In the genomic region with DNA sequence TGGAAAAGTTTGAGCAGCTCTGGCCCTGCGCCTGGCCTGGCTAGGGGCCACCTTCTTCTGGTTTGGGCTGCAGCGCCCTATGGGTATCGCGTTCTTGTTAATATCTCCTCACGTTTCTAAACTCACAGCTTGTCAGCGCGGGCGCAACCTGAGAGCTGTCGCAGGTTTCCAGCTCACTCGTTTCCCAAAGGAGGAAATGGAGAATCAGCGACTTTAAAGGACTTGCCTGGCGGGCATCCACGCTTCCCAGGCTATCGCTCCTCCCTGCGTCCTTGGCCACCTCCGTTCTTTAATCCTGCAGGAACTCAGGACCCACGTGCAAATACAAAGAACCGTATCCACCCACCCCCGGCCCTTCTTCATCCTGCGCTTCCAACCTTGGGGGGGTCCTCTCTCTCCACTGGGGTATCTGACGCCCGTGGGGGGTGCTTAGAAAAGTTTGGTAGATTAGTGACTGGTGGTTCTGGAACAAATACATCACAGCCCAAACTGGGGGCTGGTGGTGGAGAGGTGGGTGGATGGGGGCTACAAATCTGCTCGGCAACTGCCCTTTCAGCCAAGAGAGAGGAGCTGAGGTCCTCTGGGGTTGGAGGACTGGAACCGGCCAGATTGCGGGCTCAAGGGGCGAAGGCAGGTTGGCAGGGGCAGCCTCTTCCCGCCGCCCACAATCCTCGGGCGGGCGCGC, we compare ENCODE assay signal across 8 cellular contexts. TPM values are rescaled to one million over a fixed set of nuclear protein-coding genes. Genes with fewer than 3 reads are reported as not detected.
DNase-seq lines count a peak whose midpoint lies in the region; ATAC-seq, FAIRE-seq and TF ChIP-seq lines count a peak whose summit lies in the region.

No MANE protein-coding gene starts in this region.

- TF ChIP-seq POLR2A in GM12878 (IDR thresholded peaks at IDR 0.05; ENCODE audit: low read depth, low read length) (no peak; the same call in 1 of the 2 replicates), sigmoid colon (IDR thresholded peaks at IDR 0.05) (no peak)

- H3K9ac ChIP-seq in OCI-LY1 (ENCODE audit: low read length) (peak overlapping the region; percentile 67), GM12878 (ENCODE audit: control insufficient read depth, insufficient read depth, low read length) (peak overlapping the region; percentile 81), iPS-15b (ENCODE audit: low read depth, low read length) (peak overlapping the region; percentile 84)

- H3K79me2 ChIP-seq in ACC112 (ENCODE audit: control insufficient read depth, insufficient read depth, low read length, unreplicated experiment), result peaks cover 4% of the 10 kb centered on the region
- H3K79me2 ChIP-seq in OCI-LY1 (ENCODE audit: insufficient read depth, low read length), result peaks cover 8% of the 10 kb centered on the region; the same call in 1 of the 2 replicates
- peaks cover 14% of the 10 kb centered on the region for H3K79me2 ChIP-seq in GM12878 (ENCODE audit: control insufficient read depth, insufficient read depth, low read length)

- no peaks in the 10 kb centered on the region for H3F3A ChIP-seq in OCI-LY1 (ENCODE audit: insufficient read depth, low read length)

- no peak for TF ChIP-seq RAD21 in GM12878 (IDR thresholded peaks at IDR 0.05; ENCODE audit: insufficient read depth, low read depth, low read length)

- POLR2A ChIA-PET in GM12878 (lab: Charles Lee), result interaction anchor here (1.2 kb wide), 1 partner anchor 24 kb away, joined by 3 read pairs; no protein-coding TSS in a partner anchor

- BruUV-seq in GM12878 (replicated peaks; lab: Mats Ljungman, UMichigan), result no TSS peak

- no peak for TF ChIP-seq CTCF in OCI-LY1 (IDR thresholded peaks at IDR 0.05; ENCODE audit: low read length)
- TF ChIP-seq CTCF in GM12878 (IDR thresholded peaks at IDR 0.05 in 2 of 3, conservative IDR thresholded peaks at IDR 0.05 in 1 of 3; ENCODE audit: control insufficient read depth in 2 of 3, extremely low read depth in 1 of 3, insufficient read depth in 1 of 3, low read depth in 3 of 3, low read length in 3 of 3), result no peak
- no peak for TF ChIP-seq CTCF in sigmoid colon (IDR thresholded peaks at IDR 0.05)

- peak overlapping the region; percentile 87 for H2AFZ ChIP-seq in ACC112 (ENCODE audit: low read length, unreplicated experiment)
- peak overlapping the region; percentile 12; the same call in 1 of the 2 replicates for H2AFZ ChIP-seq in OCI-LY1 (ENCODE audit: low read length)
- peak overlapping the region; percentile 90 for H2AFZ ChIP-seq in GM12878 (ENCODE audit: control insufficient read depth, low read depth, low read length)

- no peak for ATAC-seq in GM12878
- no peak for ATAC-seq in GM18867 (IDR thresholded peaks at IDR 0.05; ENCODE audit: unreplicated experiment)
- ATAC-seq in GM18502 (IDR thresholded peaks at IDR 0.05; ENCODE audit: poor library complexity, unreplicated experiment), result no peak

- no peak for FAIRE-seq in GM12878 (lab: Jason Lieb, UNC)

- intact Hi-C loops in GM12878 (cut with micrococcal nuclease; ENCODE audit: unreplicated experiment) (loop anchor here (2.0 kb wide), 1 partner anchor 60 kb away; the partner anchor contains the start of gene CEP78), sigmoid colon (cut with DNase I) (loop anchor here (5.0 to 10.0 kb wide), 4 partner anchors 34 to 1902 kb away; partner anchors contain the start of genes CEP78, GNAQ and RFK)

- RAD21 ChIA-PET in GM12878 (lab: Charles Lee; ENCODE audit: unreplicated experiment), result interaction anchor here (0.6 to 2.4 kb wide), 2 partner anchors 39 to 175 kb away, joined by 3 to 5 read pairs; no protein-coding TSS in a partner anchor

- H3K36me3 ChIP-seq in ACC112 (ENCODE audit: insufficient read depth, low read length) (no peaks in the 10 kb centered on the region), OCI-LY1 (ENCODE audit: insufficient read depth, low read length) (peaks cover 11% of the 10 kb centered on the region; the same call in 1 of the 2 replicates), GM12878 (ENCODE audit: control insufficient read depth in 2 of 2, insufficient read depth in 2 of 2, low read length in 1 of 2) (no peaks in the 10 kb centered on the region; a peak in 1 of 4 replicates), iPS-15b (ENCODE audit: control insufficient read depth, insufficient read depth, low read length) (peaks cover under 1% of the 10 kb centered on the region), sigmoid colon (no peaks in the 10 kb centered on the region)

- CTCF ChIA-PET in GM12878 (lab: Yijun Ruan, JAX), result interaction anchor here (0.7 to 1.6 kb wide), 2 partner anchors 39 to 73 kb away, joined by 3 to 10 read pairs; no protein-coding TSS in a partner anchor

- H4K20me1 ChIP-seq in OCI-LY1 (ENCODE audit: insufficient read depth, low read length) (no peaks in the 10 kb centered on the region), GM12878 (ENCODE audit: control insufficient read depth, insufficient read depth) (no peaks in the 10 kb centered on the region)

- in situ Hi-C loops in GM12878 (cut with MboI), result no loop called here

- H3K4me3 ChIP-seq in ACC112 (ENCODE audit: low read depth, low read length) (peak overlapping the region; percentile 88), OCI-LY1 (ENCODE audit: low read depth, low read length, poor library complexity, severe bottlenecking) (peak overlapping the region; percentile 86), GM12878 (peak overlapping the region; percentile 69), iPS-15b (ENCODE audit: low read depth, low read length) (peak overlapping the region; percentile 95), sigmoid colon (peak overlapping the region; percentile 52 to 65 (median 60))

- WGBS in GM12878 (ENCODE audit: insufficient coverage, insufficient replicate concordance, low lambda C conversion rate, missing lambda C conversion rate), result 15% methylated on average over 32 of the region's 32 CpGs
- WGBS in sigmoid colon, 2 donors, result 6 to 7% methylated on average over 32 of the region's 32 CpGs

- DNase-seq in H4 (ENCODE audit: low spot score), result peak; percentile 57
- DNase-seq in GM12878 (ENCODE audit: low read depth, low spot score), result no peak
- peak; percentile 71 for DNase-seq in sigmoid colon

- peaks cover 15% of the 10 kb centered on the region for H3K4me1 ChIP-seq in ACC112 (ENCODE audit: control insufficient read depth, insufficient read depth, low read length, unreplicated experiment)
- peaks cover 20% of the 10 kb centered on the region for H3K4me1 ChIP-seq in OCI-LY1 (ENCODE audit: insufficient read depth, low read length, severe bottlenecking)
- peaks cover 7% of the 10 kb centered on the region for H3K4me1 ChIP-seq in GM12878 (ENCODE audit: control insufficient read depth, insufficient read depth, low read length)
- H3K4me1 ChIP-seq in iPS-15b (ENCODE audit: control insufficient read depth, insufficient read depth, low read length), result peaks cover 10% of the 10 kb centered on the region
- peaks cover 0 to 29% (median 27%) of the 10 kb centered on the region in 4 donors for H3K4me1 ChIP-seq in sigmoid colon

- peak overlapping the region; percentile 23; the same call in 1 of the 2 replicates for H3K27ac ChIP-seq in ACC112 (ENCODE audit: low read depth, low read length)
- no peak overlapping the region for H3K27ac ChIP-seq in OCI-LY1 (ENCODE audit: low read depth, low read length, poor library complexity, severe bottlenecking)
- peak overlapping the region; percentile 69 for H3K27ac ChIP-seq in GM12878 (ENCODE audit: control insufficient read depth, insufficient read depth)
- peak overlapping the region; percentile 72 to 80 (median 76) for H3K27ac ChIP-seq in sigmoid colon

- H3K9me2 ChIP-seq in OCI-LY1 (ENCODE audit: low read depth, low read length), result no peaks in the 10 kb centered on the region

- no peaks in the 10 kb centered on the region for H3K9me3 ChIP-seq in OCI-LY1 (ENCODE audit: low read length)
- no peaks in the 10 kb centered on the region for H3K9me3 ChIP-seq in GM12878 (replicated peaks; ENCODE audit: control insufficient read depth, insufficient read depth, low read length)
- no peaks in the 10 kb centered on the region for H3K9me3 ChIP-seq in iPS-15b (ENCODE audit: control insufficient read depth, insufficient read depth, low read length)
- H3K9me3 ChIP-seq in sigmoid colon, result no peaks in the 10 kb centered on the region

- SMC1A ChIA-PET in GM12878 (lab: Charles Lee; ENCODE audit: uncharacterized antibody, unreplicated experiment), result interaction anchor here (1.1 to 1.5 kb wide), 2 partner anchors 37 to 539 kb away, joined by 4 read pairs; no protein-coding TSS in a partner anchor

- H3K27me3 ChIP-seq in ACC112 (ENCODE audit: insufficient read depth, low read length), result no peaks in the 10 kb centered on the region
- no peaks in the 10 kb centered on the region for H3K27me3 ChIP-seq in OCI-LY1 (ENCODE audit: insufficient read depth, low read length)
- no peaks in the 10 kb centered on the region for H3K27me3 ChIP-seq in GM12878 (replicated peaks in 1 of 2; ENCODE audit: control insufficient read depth in 2 of 2, insufficient read depth in 2 of 2, low read length in 1 of 2)
- peaks cover 4% of the 10 kb centered on the region for H3K27me3 ChIP-seq in iPS-15b (ENCODE audit: control insufficient read depth, insufficient read depth, low read length)
- H3K27me3 ChIP-seq in sigmoid colon, result peaks cover 0 to 19% (median 0%) of the 10 kb centered on the region in 3 donors

- H3K4me2 ChIP-seq in OCI-LY1 (ENCODE audit: low read length) (peak overlapping the region; percentile 86), GM12878 (ENCODE audit: control insufficient read depth, insufficient read depth) (peak overlapping the region; percentile 91)

- TF ChIP-seq EP300 in GM12878 (IDR thresholded peaks at IDR 0.05; ENCODE audit: borderline replicate concordance in 1 of 2, control insufficient read depth in 1 of 2, low read depth in 2 of 2, low read length in 2 of 2) (no peak), sigmoid colon (IDR thresholded peaks at IDR 0.05) (no peak)

RNA-seq across cellular contexts. Expression of gene PSAT1, which starts 0.6 kb away (rescaled TPM):
- 238 and 323 TPM in 2 replicates for total RNA-seq in H4 (2014; rRNA removed; shearing (Covaris generic))
- total RNA-seq in GM12878 (2013; cell fraction: nucleolus; rRNA removed), result 3.0 TPM in 2 replicates
- total RNA-seq in GM12878 (2014; rRNA removed), result 35.1 and 46.7 TPM in 2 replicates
- total RNA-seq in GM12878 (2014; rRNA removed; fragmentation: Illumina TruSeq; extraction: Trizol), result 35.3 and 36.7 TPM in 2 replicates
- 44.5 and 47.2 TPM in 2 replicates for total RNA-seq in GM12878 (2021)
- polyA plus RNA-seq in GM12878 (2011; ENCODE audit: low read depth), result 18.1 TPM
- polyA plus RNA-seq in GM12878 (2011; rRNA removed), result 50.3 and 75.5 TPM in 2 replicates
- polyA plus RNA-seq in GM12878 (2011; cell fraction: cytosol; rRNA removed), result 34.1 and 34.8 TPM in 2 replicates
- polyA plus RNA-seq in GM12878 (2011; cell fraction: nucleus; rRNA removed), result 20.9 and 29.5 TPM in 2 replicates
- 19.1 and 28.6 TPM in 2 replicates for polyA plus RNA-seq in GM12878 (2012)
- polyA plus RNA-seq in GM12878 (2014; fragmentation: Illumina TruSeq; extraction: Trizol), result 55.1 and 59.2 TPM in 2 replicates
- polyA plus RNA-seq in GM12878 (2014; fragmentation: Nextera tagmentation; extraction: Ambion mirVana), result 10 to 100 TPM; 53.6 to 70.2 TPM
- 39.4 and 46.0 TPM in 2 replicates for polyA plus RNA-seq in GM12878 (2014; rRNA removed)
- polyA plus RNA-seq in GM12878 (2016; fragmentation: Nextera tagmentation; extraction: Ambion mirVana), result 100 to 1,000 TPM; 122 to 126 TPM
- polyA minus RNA-seq in GM12878 (2011; rRNA and poly(A)+ RNA removed), result 32.3 and 34.3 TPM in 2 replicates
- 19.6 and 24.2 TPM in 2 replicates for polyA minus RNA-seq in GM12878 (2011; cell fraction: cytosol; rRNA and poly(A)+ RNA removed)
- polyA minus RNA-seq in GM12878 (2011; cell fraction: nucleus; rRNA and poly(A)+ RNA removed), result 7.5 and 9.4 TPM in 2 replicates
- 1 to 10 TPM; 1.4 to 5.1 (median 2.5) TPM for total RNA-seq in sigmoid colon
- 10 to 100 TPM in 1 of 3 donors, 1 to 10 TPM in 2; 1.2 to 34.4 (median 9.0) TPM for polyA plus RNA-seq in sigmoid colon

Comparison
In these comparisons a context has a peak if more than half of its experiments do, and no peak if none do; other contexts are left out.
1. H2AFZ ChIP-seq: peak in every context shown above with its lines; median percentile 90 in GM12878; 87 in ACC112; 12 in OCI-LY1.